Comparison of ENCODE assay signal across 15 cellular contexts in genomic region chr7:40288827-40289226, GRCh38.
DNase-seq lines count a peak whose midpoint lies in the region; ATAC-seq, FAIRE-seq and TF ChIP-seq lines count a peak whose summit lies in the region.
"Had no signal": no experiment of that assay in that cellular context is flagged by ENCODE, and none has a peak within 500 bp of the region (broad histone marks: within the 10 kb centered on the region; RNA-seq: fewer than 3 reads in every experiment).

No MANE protein-coding gene starts in this region.

- peak; percentile 38 for FAIRE-seq in H54 (lab: Jason Lieb, UNC)
- FAIRE-seq: K562 had no signal

- intact Hi-C loops in left cardiac atrium (cut with DNase I) = no loop called here

- ATAC-seq in GM18498 (IDR thresholded peaks at IDR 0.05; ENCODE audit: unreplicated experiment) (peak; percentile 61), GM19351 (IDR thresholded peaks at IDR 0.05; ENCODE audit: unreplicated experiment) (peak; percentile 73), HG03432 (IDR thresholded peaks at IDR 0.05; ENCODE audit: unreplicated experiment) (peak; percentile 77), left cardiac atrium (no peak)
- ATAC-seq: CD8-positive, alpha-beta T cell; K562; T-cell had no signal

- TF ChIP-seq POLR2A in H54 (IDR thresholded peaks at IDR 0.05; ENCODE audit: low read depth, low read length) = no peak

- DNase-seq in H54 (ENCODE audit: insufficient read length, low spot score) = no peak
- no peak for DNase-seq in left cardiac atrium
- no peak for DNase-seq in NCI-H2196 treated with DMSO at 0.1 percent for 48 hours (lab: John Stamatoyannopoulos, UW; ENCODE audit: unreplicated experiment)
- no peak for DNase-seq in OCI-M2 (lab: John Stamatoyannopoulos, UW; ENCODE audit: unreplicated experiment)
- no peak for DNase-seq in activated CD4-positive, CD25-positive, alpha-beta regulatory T cell (lab: John Stamatoyannopoulos, UW)
- DNase-seq: CD8-positive, alpha-beta T cell; GF-D8; NCI-H146; NCI-H2081 treated with DMSO at 0.1 percent for 48 hours; NCI-H69; T-cell had no signal

Comparison
In these comparisons a context has a peak if more than half of its experiments do, and no peak if none do; other contexts are left out.
1. ATAC-seq: peak in GM18498 (single experiment), GM19351 (single experiment) and HG03432 (single experiment); none in left cardiac atrium (0 of 2).